In the genomic region with DNA sequence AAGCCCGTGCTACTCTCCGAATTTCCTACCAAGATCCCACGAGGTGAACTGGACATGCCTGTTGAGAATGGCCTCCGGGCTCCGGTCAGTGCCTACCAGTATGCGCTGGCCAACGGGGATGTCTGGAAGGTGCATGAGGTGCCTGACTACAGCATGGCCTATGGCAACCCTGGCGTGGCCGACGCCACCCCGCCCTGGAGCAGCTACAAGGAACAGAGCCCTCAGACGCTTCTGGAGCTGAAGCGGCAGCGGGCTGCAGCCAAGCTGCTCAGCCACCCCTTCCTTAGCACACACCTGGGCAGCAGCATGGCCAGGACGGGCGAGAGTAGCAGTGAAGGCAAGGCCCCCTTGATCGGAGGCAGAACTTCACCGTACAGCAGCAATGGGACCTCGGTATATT, we compare ENCODE assay signal across 24 cellular contexts.
"Had no signal": no experiment of that assay in that cellular context is flagged by ENCODE, and none has a peak within 500 bp of the region (broad histone marks: within the 10 kb centered on the region; RNA-seq: fewer than 3 reads in every experiment).

No MANE protein-coding gene starts in this region.

- H3K4me3 Mint-ChIP-seq: naive thymus-derived CD8-positive, alpha-beta T cell; nephron; neural crest cell; stimulated activated naive CD8-positive, alpha-beta T cell treated with anti-CD3 and anti-CD28 coated beads, Interleukin-15, Interleukin-2, amounts not matched to agents 100 ng/mL and 50 ng/mL, for 24 hours had no signal

- H3K9me3 ChIP-seq: left ventricle myocardium inferior, neutrophil, right atrium auricular region, suprapubic skin, thoracic aorta, tibial artery, upper lobe of right lung had no signal

- H3K27me3 ChIP-seq: neutrophil, right atrium auricular region, upper lobe of right lung had no signal

- ATAC-seq: naive thymus-derived CD8-positive, alpha-beta T cell; sciatic nerve; upper lobe of right lung had no signal

- FAIRE-seq: urothelium cell line had no signal

- H3K27ac ChIP-seq: left ventricle myocardium inferior, neutrophil, parathyroid adenoma, right atrium auricular region, skin epidermis, suprapubic skin, thoracic aorta, tibial artery, upper lobe of right lung had no signal

- H3K27ac Mint-ChIP-seq: nephron; stimulated activated naive CD8-positive, alpha-beta T cell treated with anti-CD3 and anti-CD28 coated beads, Interleukin-15, Interleukin-2, amounts not matched to agents 100 ng/mL and 50 ng/mL, for 24 hours had no signal

- H3K4me1 Mint-ChIP-seq: nephron, neural crest cell had no signal

- H3K4me1 ChIP-seq: left ventricle myocardium inferior, parathyroid adenoma, right atrium auricular region, suprapubic skin, tibial artery, upper lobe of right lung had no signal

- H3K27me3 Mint-ChIP-seq: naive thymus-derived CD8-positive, alpha-beta T cell; stimulated activated naive CD8-positive, alpha-beta T cell treated with anti-CD3 and anti-CD28 coated beads, Interleukin-15, Interleukin-2, amounts not matched to agents 100 ng/mL and 50 ng/mL, for 24 hours had no signal

- DNase-seq: islet precursor cell; left ventricle myocardium inferior; mesenchymal stem cell; naive thymus-derived CD8-positive, alpha-beta T cell; occipital lobe; stimulated activated CD4-positive, alpha-beta T cell treated with anti-CD3 and anti-CD28 coated beads, Interleukin-12 subunit alpha, Interleukin-12 subunit beta, amount 100 ng/mL, for 4 hours; stimulated activated CD4-positive, alpha-beta T cell treated with anti-CD3 and anti-CD28 coated beads, Interleukin-15, amount 100 ng/mL, for 24 hours; stimulated activated CD4-positive, alpha-beta T cell treated with anti-CD3 and anti-CD28 coated beads, Interleukin-2, amount 100 ng/mL, for 24 hours; stimulated activated CD4-positive, alpha-beta T cell treated with anti-CD3 and anti-CD28 coated beads, Interleukin-4, amount 100 ng/mL, for 1 hour; stimulated activated naive CD4-positive, alpha-beta T cell; tibial artery; trophoblast cell; upper lobe of right lung had no signal

- H3K4me3 ChIP-seq: left ventricle myocardium inferior, right atrium auricular region, skin epidermis, suprapubic skin, thoracic aorta, tibial artery, upper lobe of right lung had no signal

- H3K36me3 ChIP-seq: neutrophil, right atrium auricular region, thoracic aorta, tibial artery, upper lobe of right lung had no signal

- H3K9me3 Mint-ChIP-seq: naive thymus-derived CD8-positive, alpha-beta T cell; nephron; neural crest cell; stimulated activated naive CD8-positive, alpha-beta T cell treated with anti-CD3 and anti-CD28 coated beads, Interleukin-15, Interleukin-2, amounts not matched to agents 100 ng/mL and 50 ng/mL, for 24 hours had no signal
